In the genomic region with DNA sequence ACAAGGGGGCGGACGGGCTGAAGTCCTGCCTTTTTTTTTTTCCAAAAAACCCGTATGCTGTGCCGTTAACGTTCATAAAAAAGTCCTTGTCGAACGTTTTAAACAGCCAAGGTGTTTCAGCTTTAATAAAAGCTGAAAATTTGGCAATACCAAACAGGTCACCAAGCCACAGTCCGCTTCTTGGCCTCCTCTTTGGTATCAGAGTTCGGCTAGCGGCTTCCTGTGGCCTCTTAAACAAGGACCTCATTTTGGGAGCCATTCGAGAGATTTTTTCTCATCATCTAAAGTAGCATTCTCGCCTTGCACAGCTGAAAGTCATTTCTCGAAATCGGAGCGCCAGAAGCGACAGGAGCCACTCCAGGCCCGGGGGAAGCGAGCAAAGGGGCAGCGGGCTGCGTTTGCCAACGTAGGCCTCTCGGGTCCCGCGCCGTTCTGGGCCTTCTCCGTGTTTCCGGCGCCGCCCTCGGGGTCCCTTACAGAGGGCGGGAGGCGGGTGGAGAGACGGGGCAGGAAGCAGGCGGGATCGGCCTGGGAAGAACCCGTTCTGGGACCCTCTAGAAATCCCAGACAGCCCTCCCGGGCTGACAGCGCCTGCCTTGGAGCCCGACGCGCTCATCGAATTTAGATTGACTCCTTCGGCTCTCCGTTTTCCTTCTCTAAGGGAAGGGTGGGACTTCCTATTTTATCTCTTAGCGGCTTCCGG, we compare ENCODE assay signal across 8 cellular contexts. TPM values are rescaled to one million over a fixed set of nuclear protein-coding genes. Genes with fewer than 3 reads are reported as not detected.
A peak's percentile ranks its signal among the peaks of the same experiment; 100 is the strongest.
DNase-seq lines count a peak whose midpoint lies in the region; ATAC-seq and TF ChIP-seq lines count a peak whose summit lies in the region.

No MANE protein-coding gene starts in this region.

- peak; percentile 9 to 81 for TF ChIP-seq EP300 in tibial nerve (IDR thresholded peaks at IDR 0.05)

- 2% methylated on average over 26 to 45 of the region's 46 CpGs for WGBS in tibial nerve, 2 donors

- peak overlapping the region; percentile 96 for H3K4me3 ChIP-seq in parathyroid adenoma (ENCODE audit: low read depth, low read length)
- peak overlapping the region; percentile 63 to 93 (median 83) for H3K4me3 ChIP-seq in tibial nerve

- H3K9ac ChIP-seq in parathyroid adenoma = peak overlapping the region; percentile 91

- no peaks in the 10 kb centered on the region for H3K36me3 ChIP-seq in parathyroid adenoma (ENCODE audit: control insufficient read depth, insufficient read depth, low read length)
- peaks cover 0 to 29% (median 0%) of the 10 kb centered on the region in 3 donors for H3K36me3 ChIP-seq in tibial nerve

- H3K79me2 ChIP-seq in parathyroid adenoma = peaks cover 26% of the 10 kb centered on the region

- no peaks in the 10 kb centered on the region for H3K27me3 ChIP-seq in parathyroid adenoma (ENCODE audit: control insufficient read depth, insufficient read depth, low read length)
- H3K27me3 ChIP-seq in tibial nerve = no peaks in the 10 kb centered on the region

- TF ChIP-seq POLR2A in tibial nerve (IDR thresholded peaks at IDR 0.05) = peak in 1 of 2 donors; percentile 38

- peak; percentile 32 for ATAC-seq in GM19467 (IDR thresholded peaks at IDR 0.05; ENCODE audit: unreplicated experiment)

- peak overlapping the region; percentile 97 for H2AFZ ChIP-seq in parathyroid adenoma

- H3K27ac ChIP-seq in parathyroid adenoma = peak overlapping the region; percentile 98
- H3K27ac ChIP-seq in tibial nerve = peak overlapping the region; percentile 90 to 99 (median 98)

- H3K4me2 ChIP-seq in parathyroid adenoma (ENCODE audit: low read length) = peak overlapping the region; percentile 93

- TF ChIP-seq CTCF in parathyroid adenoma (IDR thresholded peaks at IDR 0.05) = no peak
- no peak for TF ChIP-seq CTCF in tibial nerve (IDR thresholded peaks at IDR 0.05)

- H3K4me1 ChIP-seq in parathyroid adenoma (peaks cover 9% of the 10 kb centered on the region), tibial nerve (peaks cover 5 to 41% (median 23%) of the 10 kb centered on the region in 4 donors)

- H3K9me3 ChIP-seq in parathyroid adenoma (ENCODE audit: control insufficient read depth, low read length) = peaks cover 2% of the 10 kb centered on the region
- no peaks in the 10 kb centered on the region for H3K9me3 ChIP-seq in tibial nerve

- DNase-seq in DMS 273 (lab: John Stamatoyannopoulos, UW; ENCODE audit: unreplicated experiment) (peak; percentile 83), HPDE6-E6E7 (ENCODE audit: extremely low spot score) (peak; percentile 46), SHP77 (lab: John Stamatoyannopoulos, UW) (peak; percentile 65 to 71), glomerular visceral epithelial cell (ENCODE audit: extremely low spot score) (peak; percentile 60), tibial nerve (ENCODE audit: low spot score in 2 of 2) (peak; percentile 46 to 53)
- peak; percentile 39 to 65 (median 53) for DNase-seq in activated naive CD4-positive, alpha-beta T cell (lab: John Stamatoyannopoulos, UW)

RNA-seq across cellular contexts. Expression of a gene that starts 0.6 kb away (rescaled TPM):
- 10 to 100 TPM; 18.6 to 22.8 (median 19.6) TPM for total RNA-seq in tibial nerve

Comparison
In these comparisons a context has a peak if more than half of its experiments do, and no peak if none do; other contexts are left out.
1. Peak in every context shown above with its lines: DNase-seq, ATAC-seq, H3K4me3 ChIP-seq and H3K27ac ChIP-seq.